In the genomic region with DNA sequence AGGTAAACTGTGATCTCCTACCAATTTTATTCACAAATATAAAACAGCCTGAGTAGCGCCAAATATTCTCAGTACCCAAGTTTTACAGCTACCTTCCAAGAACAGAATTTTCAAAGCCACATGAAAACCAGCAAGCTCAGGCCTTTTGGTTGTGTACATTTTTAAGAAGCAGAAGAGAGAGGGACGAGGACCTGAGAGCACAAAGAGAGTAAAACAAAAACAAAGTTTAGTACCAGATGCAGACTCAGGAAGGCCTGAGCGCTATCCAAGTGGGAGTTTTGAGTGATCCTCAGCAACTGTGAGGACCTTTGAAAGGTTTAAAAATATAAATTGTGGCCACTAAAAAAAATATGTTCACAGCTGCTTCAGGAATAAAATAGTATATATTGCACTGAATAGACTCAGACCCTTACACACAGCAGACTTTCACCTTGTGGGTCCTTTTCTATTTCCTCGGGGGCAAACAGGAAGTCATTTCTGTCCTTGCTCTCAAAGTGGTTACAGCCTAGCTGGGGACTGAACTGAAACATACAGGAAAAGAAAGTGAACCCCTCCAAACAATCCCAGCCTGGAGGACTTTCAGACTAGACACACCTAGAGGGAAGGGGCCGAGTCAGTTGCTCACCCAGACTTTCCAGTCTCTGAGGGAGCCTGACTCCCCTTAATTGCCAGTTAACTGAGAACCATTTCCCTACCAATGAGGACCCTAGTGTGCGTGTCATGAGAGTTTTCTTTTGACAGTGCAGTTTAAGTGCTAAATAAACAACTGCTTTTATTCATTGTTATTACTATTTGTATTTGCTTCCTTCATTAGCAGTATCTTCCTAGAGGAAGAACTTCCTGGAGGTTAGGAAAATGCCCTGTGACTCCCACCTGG, we compare ENCODE assay signal across 16 cellular contexts. TPM values are rescaled to one million over a fixed set of nuclear protein-coding genes. Genes with fewer than 3 reads are reported as not detected.
A peak's percentile ranks its signal among the peaks of the same experiment; 100 is the strongest.
DNase-seq lines count a peak whose midpoint lies in the region; ATAC-seq and TF ChIP-seq lines count a peak whose summit lies in the region.
"Had no signal": no experiment of that assay in that cellular context is flagged by ENCODE, and none has a peak within 500 bp of the region (broad histone marks: within the 10 kb centered on the region; RNA-seq: fewer than 3 reads in every experiment).

No MANE protein-coding gene starts in this region.

- no peak overlapping the region for H3K4me3 ChIP-seq in breast epithelium
- H3K4me3 ChIP-seq in hepatocyte: no peak overlapping the region
- H3K4me3 ChIP-seq: heart left ventricle had no signal

- POLR2A ChIA-PET in MCF 10A (lab: Yijun Ruan, JAX) (interaction anchor here (1.1 to 5.6 kb wide), 3 partner anchors 40 to 145 kb away, joined by 4 to 79 read pairs (median 42); a partner anchor contains a TSS), T-cell (lab: Charles Lee) (interaction anchor here in 1 of 2 donors (0.8 kb wide), 1 partner anchor 48 kb away, joined by 3 read pairs; a partner anchor contains a TSS)
- POLR2A ChIA-PET in CD4-positive, alpha-beta T cell (lab: Charles Lee): interaction anchor here (0.7 kb wide), 1 partner anchor 49 kb away, joined by 3 read pairs; no protein-coding TSS in a partner anchor

- peaks cover 0 to 6% of the 10 kb centered on the region in 2 donors for H3K9me3 ChIP-seq in breast epithelium
- H3K9me3 ChIP-seq in hepatocyte (ENCODE audit: low read depth): no peaks in the 10 kb centered on the region
- H3K9me3 ChIP-seq in CD4-positive, alpha-beta T cell (ENCODE audit: control insufficient read depth, low read length): no peaks in the 10 kb centered on the region
- H3K9me3 ChIP-seq: BE2C had no signal

- no TSS peak for BruUV-seq in MCF 10A (replicated peaks; lab: Mats Ljungman, UMichigan)

- H3K36me3 ChIP-seq in breast epithelium (no peaks in the 10 kb centered on the region), hepatocyte (replicated peaks; ENCODE audit: insufficient read depth, low read depth) (no peaks in the 10 kb centered on the region)
- H3K36me3 ChIP-seq: BE2C, heart left ventricle had no signal

- H3K4me2 ChIP-seq in hepatocyte: no peak overlapping the region

- H3K4me1 ChIP-seq in breast epithelium: no peaks in the 10 kb centered on the region
- H3K4me1 ChIP-seq in hepatocyte (ENCODE audit: insufficient read depth): peaks cover 35% of the 10 kb centered on the region

- H3K9me3 Mint-ChIP-seq in MCF 10A (ENCODE audit: unreplicated experiment) (no peaks in the 10 kb centered on the region), T-cell (peaks cover 0 to 9% (median 4%) of the 10 kb centered on the region in 3 donors)
- peaks cover 5% of the 10 kb centered on the region for H3K9me3 Mint-ChIP-seq in CD4-positive, alpha-beta T cell

- ATAC-seq in T-cell (replicated peaks in 1 of 4) (peak in 3 of 4 experiments; percentile 26 to 65 (median 40)), GM21367 (IDR thresholded peaks at IDR 0.05; ENCODE audit: unreplicated experiment) (no peak)
- no peak for ATAC-seq in CD4-positive, alpha-beta T cell (ENCODE audit: poor library complexity)
- ATAC-seq: heart left ventricle, left ventricle myocardium superior had no signal

- WGBS in hepatocyte (ENCODE audit: low lambda C conversion rate, missing lambda C conversion rate): 74% methylated on average over 6 of the region's 6 CpGs

- no peaks in the 10 kb centered on the region for H3K9me2 ChIP-seq in hepatocyte (replicated peaks; ENCODE audit: insufficient read depth)

- DNase-seq in MCF 10A (ENCODE audit: unreplicated experiment) (no peak), breast epithelium (ENCODE audit: low spot score in 2 of 2) (no peak), T-cell (no peak), hepatocyte (ENCODE audit: low spot score) (no peak), NCI-H1930 (lab: John Stamatoyannopoulos, UW) (no peak)
- no peak for DNase-seq in CD4-positive, alpha-beta T cell
- no peak for DNase-seq in activated CD4-positive, CD25-positive, alpha-beta regulatory T cell (lab: John Stamatoyannopoulos, UW)
- DNase-seq: anterior cingulate cortex, heart left ventricle, KG1, left ventricle myocardium superior, NCI-H2081 treated with DMSO at 0.1 percent for 48 hours, posterior cingulate gyrus, T-helper 2 cell had no signal

- H3K27ac Mint-ChIP-seq in MCF 10A (ENCODE audit: low read depth, unreplicated experiment) (peak overlapping the region; percentile 93), T-cell (peak overlapping the region; percentile 3 to 93)
- no peak overlapping the region for H3K27ac Mint-ChIP-seq in CD4-positive, alpha-beta T cell

- H3K4me3 Mint-ChIP-seq in MCF 10A (ENCODE audit: unreplicated experiment) (no peak overlapping the region), T-cell (peak overlapping the region in 2 of 3 donors; percentile 18 to 33)
- H3K4me3 Mint-ChIP-seq in CD4-positive, alpha-beta T cell: no peak overlapping the region

- H2AFZ ChIP-seq in hepatocyte: peak overlapping the region; percentile 26

- H3K36me3 Mint-ChIP-seq in MCF 10A (ENCODE audit: insufficient read depth, unreplicated experiment) (no peaks in the 10 kb centered on the region), T-cell (no peaks in the 10 kb centered on the region)
- H3K36me3 Mint-ChIP-seq in CD4-positive, alpha-beta T cell (ENCODE audit: low read depth): no peaks in the 10 kb centered on the region

- CTCF ChIA-PET in MCF 10A (lab: Yijun Ruan, JAX) (interaction anchor here (3.3 kb wide), 1 partner anchor 82 kb away, joined by 18 read pairs; no protein-coding TSS in a partner anchor), T-cell (lab: Charles Lee) (interaction anchor here (0.7 to 1.1 kb wide), 2 partner anchors 58 to 81 kb away, joined by 3 to 5 read pairs; no protein-coding TSS in a partner anchor)
- CTCF ChIA-PET in CD4-positive, alpha-beta T cell (lab: Charles Lee): interaction anchor here (1.3 kb wide), 1 partner anchor 13 kb away, joined by 3 read pairs; no protein-coding TSS in a partner anchor

- intact Hi-C loops in MCF 10A (cut with micrococcal nuclease): loop anchor here (5.0 kb wide), 1 partner anchor 191 kb away; a partner anchor contains a TSS
- intact Hi-C loops in breast epithelium (cut with DNase I; ENCODE audit: low total_unique reads): no loop called here
- intact Hi-C loops in CD4-positive, alpha-beta T cell (cut with DNase I, micrococcal nuclease): no loop called here

- no peak for TF ChIP-seq POLR2A in breast epithelium (IDR thresholded peaks at IDR 0.05)

- H3K27ac ChIP-seq in breast epithelium (no peak overlapping the region), hepatocyte (peak overlapping the region; percentile 96)
- H3K27ac ChIP-seq in CD4-positive, alpha-beta T cell (ENCODE audit: low read depth, low read length): no peak overlapping the region
- H3K27ac ChIP-seq: heart left ventricle had no signal

- TF ChIP-seq CTCF in MCF 10A (IDR thresholded peaks at IDR 0.05; ENCODE audit: unreplicated experiment): no peak
- no peak for TF ChIP-seq CTCF in breast epithelium (IDR thresholded peaks at IDR 0.05)
- no peak for TF ChIP-seq CTCF in hepatocyte (IDR thresholded peaks at IDR 0.05; ENCODE audit: poor library complexity)
- TF ChIP-seq CTCF in CD4-positive, alpha-beta T cell (IDR thresholded peaks at IDR 0.05): no peak

- H3K27me3 ChIP-seq in breast epithelium (no peaks in the 10 kb centered on the region), hepatocyte (no peaks in the 10 kb centered on the region)
- no peaks in the 10 kb centered on the region for H3K27me3 ChIP-seq in CD4-positive, alpha-beta T cell (ENCODE audit: control insufficient read depth, insufficient read depth, low read length)
- H3K27me3 ChIP-seq: BE2C had no signal

- H3K27me3 Mint-ChIP-seq in MCF 10A (ENCODE audit: insufficient read depth, unreplicated experiment) (no peaks in the 10 kb centered on the region), T-cell (no peaks in the 10 kb centered on the region)
- no peaks in the 10 kb centered on the region for H3K27me3 Mint-ChIP-seq in CD4-positive, alpha-beta T cell

- H4K20me1 ChIP-seq in hepatocyte (ENCODE audit: insufficient read depth, poor library complexity, severe bottlenecking): no peaks in the 10 kb centered on the region

- H3K4me1 Mint-ChIP-seq in MCF 10A (ENCODE audit: insufficient read depth, unreplicated experiment): peaks cover 39% of the 10 kb centered on the region
- peaks cover 26 to 57% (median 31%) of the 10 kb centered on the region in 3 donors for H3K4me1 Mint-ChIP-seq in T-cell
- H3K4me1 Mint-ChIP-seq in CD4-positive, alpha-beta T cell (ENCODE audit: low read depth): peaks cover 23% of the 10 kb centered on the region

- H3K79me2 ChIP-seq in hepatocyte: no peaks in the 10 kb centered on the region

RNA-seq across cellular contexts. Expression of a gene that starts 48.5 kb away (rescaled TPM):
- total RNA-seq in MCF 10A (2022) (112 and 121 TPM in 2 replicates), breast epithelium (10 to 100 TPM; 10.1 to 26.5 (median 11.4) TPM), T-cell (10 to 100 TPM in 3 of 5 donors, 1 to 10 TPM in 2; 8.0 to 18.6 (median 11.0) TPM), hepatocyte (1.7 and 3.0 TPM in 2 replicates)
- 1.8 and 2.0 TPM in 2 replicates for polyA plus RNA-seq in hepatocyte
- 1 to 10 TPM; 2.7 to 3.3 TPM for total RNA-seq in CD4-positive, alpha-beta T cell

Comparison
In these comparisons a context has a peak if more than half of its experiments do, and no peak if none do; other contexts are left out.
1. H3K4me3 Mint-ChIP-seq: peak in T-cell (2 of 3); none in MCF 10A (single experiment) and CD4-positive, alpha-beta T cell (single experiment).
2. ATAC-seq: peak in T-cell (3 of 4); none in CD4-positive, alpha-beta T cell (single experiment) and GM21367 (single experiment).